ENCODE assay signal across 1 cellular context in the genomic region with DNA sequence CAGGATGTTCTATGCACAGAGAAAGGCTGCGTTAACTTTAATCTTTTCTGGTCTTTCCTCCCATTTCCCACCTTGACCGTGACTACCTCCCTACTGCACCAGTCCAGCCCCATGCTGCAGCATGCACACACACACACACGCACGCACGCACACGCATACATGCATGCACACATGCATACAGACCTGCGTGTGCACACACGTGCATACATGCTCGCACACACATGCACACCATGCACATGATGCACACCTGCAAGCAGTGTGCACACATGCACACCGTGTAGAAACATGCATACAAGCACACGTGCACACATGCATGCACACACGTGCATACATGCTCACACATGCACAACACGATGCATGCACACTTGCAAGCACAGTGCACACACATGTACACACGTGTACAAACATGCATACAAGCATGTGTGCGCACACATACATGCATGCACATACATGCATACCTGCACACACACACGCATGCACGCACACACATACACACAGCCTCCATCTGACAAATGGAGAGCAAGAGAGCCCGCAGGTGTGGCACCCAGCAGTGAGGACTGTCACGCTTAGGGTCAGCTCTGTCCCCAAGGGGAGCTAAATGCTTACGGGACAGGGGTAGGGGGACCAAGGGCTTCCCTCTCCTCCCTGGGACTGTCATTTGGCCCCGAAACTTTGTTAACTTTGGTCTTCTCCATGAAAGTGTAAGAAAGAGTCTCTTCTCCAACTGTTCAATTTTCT.
TF ChIP-seq lines count a peak whose summit lies in the region.

No MANE protein-coding gene starts in this region.

TF ChIP-seq in HepG2, 621 proteins besides CTCF, POLR2A, EP300 and RAD21 (continued from another document and continues in another):
- no peak for TF ChIP-seq HNF4G (IDR thresholded peaks at IDR 0.05; ENCODE audit: borderline replicate concordance, low read depth, low read length)
- TF ChIP-seq HNF4G (CRISPR knock-in tag; IDR thresholded peaks at IDR 0.05; ENCODE audit: borderline replicate concordance, low read depth) = no peak
- no peak for TF ChIP-seq ZNF703 (CRISPR knock-in tag; IDR thresholded peaks at IDR 0.05; ENCODE audit: borderline replicate concordance)
- no peak for TF ChIP-seq ZBTB1 (CRISPR knock-in tag; IDR thresholded peaks at IDR 0.05; ENCODE audit: borderline replicate concordance)
- no peak for TF ChIP-seq MED8 (CRISPR knock-in tag; IDR thresholded peaks at IDR 0.05; ENCODE audit: insufficient replicate concordance)
- TF ChIP-seq, protein P1, sequence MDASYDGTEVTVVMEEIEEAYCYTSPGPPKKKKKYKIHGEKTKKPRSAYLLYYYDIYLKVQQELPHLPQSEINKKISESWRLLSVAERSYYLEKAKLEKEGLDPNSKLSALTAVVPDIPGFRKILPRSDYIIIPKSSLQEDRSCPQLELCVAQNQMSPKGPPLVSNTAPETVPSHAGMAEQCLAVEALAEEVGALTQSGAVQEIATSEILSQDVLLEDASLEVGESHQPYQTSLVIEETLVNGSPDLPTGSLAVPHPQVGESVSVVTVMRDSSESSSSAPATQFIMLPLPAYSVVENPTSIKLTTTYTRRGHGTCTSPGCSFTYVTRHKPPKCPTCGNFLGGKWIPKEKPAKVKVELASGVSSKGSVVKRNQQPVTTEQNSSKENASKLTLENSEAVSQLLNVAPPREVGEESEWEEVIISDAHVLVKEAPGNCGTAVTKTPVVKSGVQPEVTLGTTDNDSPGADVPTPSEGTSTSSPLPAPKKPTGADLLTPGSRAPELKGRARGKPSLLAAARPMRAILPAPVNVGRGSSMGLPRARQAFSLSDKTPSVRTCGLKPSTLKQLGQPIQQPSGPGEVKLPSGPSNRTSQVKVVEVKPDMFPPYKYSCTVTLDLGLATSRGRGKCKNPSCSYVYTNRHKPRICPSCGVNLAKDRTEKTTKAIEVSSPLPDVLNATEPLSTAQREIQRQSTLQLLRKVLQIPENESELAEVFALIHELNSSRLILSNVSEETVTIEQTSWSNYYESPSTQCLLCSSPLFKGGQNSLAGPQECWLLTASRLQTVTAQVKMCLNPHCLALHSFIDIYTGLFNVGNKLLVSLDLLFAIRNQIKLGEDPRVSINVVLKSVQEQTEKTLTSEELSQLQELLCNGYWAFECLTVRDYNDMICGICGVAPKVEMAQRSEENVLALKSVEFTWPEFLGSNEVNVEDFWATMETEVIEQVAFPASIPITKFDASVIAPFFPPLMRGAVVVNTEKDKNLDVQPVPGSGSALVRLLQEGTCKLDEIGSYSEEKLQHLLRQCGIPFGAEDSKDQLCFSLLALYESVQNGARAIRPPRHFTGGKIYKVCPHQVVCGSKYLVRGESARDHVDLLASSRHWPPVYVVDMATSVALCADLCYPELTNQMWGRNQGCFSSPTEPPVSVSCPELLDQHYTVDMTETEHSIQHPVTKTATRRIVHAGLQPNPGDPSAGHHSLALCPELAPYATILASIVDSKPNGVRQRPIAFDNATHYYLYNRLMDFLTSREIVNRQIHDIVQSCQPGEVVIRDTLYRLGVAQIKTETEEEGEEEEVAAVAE (CRISPR knock-in tag; IDR thresholded peaks at IDR 0.05; ENCODE audit: borderline replicate concordance) = no peak
- no peak for TF ChIP-seq ZNF383 (CRISPR knock-in tag; IDR thresholded peaks at IDR 0.05; ENCODE audit: borderline replicate concordance)
- TF ChIP-seq SSRP1 (CRISPR knock-in tag; IDR thresholded peaks at IDR 0.05) = 0 out of 2 replicates have a peak, but pooled peaks have one; percentile 28
- TF ChIP-seq, protein P2, sequence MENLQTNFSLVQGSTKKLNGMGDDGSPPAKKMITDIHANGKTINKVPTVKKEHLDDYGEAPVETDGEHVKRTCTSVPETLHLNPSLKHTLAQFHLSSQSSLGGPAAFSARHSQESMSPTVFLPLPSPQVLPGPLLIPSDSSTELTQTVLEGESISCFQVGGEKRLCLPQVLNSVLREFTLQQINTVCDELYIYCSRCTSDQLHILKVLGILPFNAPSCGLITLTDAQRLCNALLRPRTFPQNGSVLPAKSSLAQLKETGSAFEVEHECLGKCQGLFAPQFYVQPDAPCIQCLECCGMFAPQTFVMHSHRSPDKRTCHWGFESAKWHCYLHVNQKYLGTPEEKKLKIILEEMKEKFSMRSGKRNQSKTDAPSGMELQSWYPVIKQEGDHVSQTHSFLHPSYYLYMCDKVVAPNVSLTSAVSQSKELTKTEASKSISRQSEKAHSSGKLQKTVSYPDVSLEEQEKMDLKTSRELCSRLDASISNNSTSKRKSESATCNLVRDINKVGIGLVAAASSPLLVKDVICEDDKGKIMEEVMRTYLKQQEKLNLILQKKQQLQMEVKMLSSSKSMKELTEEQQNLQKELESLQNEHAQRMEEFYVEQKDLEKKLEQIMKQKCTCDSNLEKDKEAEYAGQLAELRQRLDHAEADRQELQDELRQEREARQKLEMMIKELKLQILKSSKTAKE (CRISPR knock-in tag; IDR thresholded peaks at IDR 0.05; ENCODE audit: borderline replicate concordance) = peak; percentile 37; the same call in 1 of the 2 replicates
- no peak for TF ChIP-seq POLR2AphosphoS5 (IDR thresholded peaks at IDR 0.05; ENCODE audit: low read depth, low read length)
- no peak for TF ChIP-seq MTA1 (CRISPR knock-in tag; IDR thresholded peaks at IDR 0.05; ENCODE audit: borderline replicate concordance)
- no peak for TF ChIP-seq ZNF589 (CRISPR knock-in tag; conservative IDR thresholded peaks at IDR 0.05)
- no peak for TF ChIP-seq ZNF547 (CRISPR knock-in tag; IDR thresholded peaks at IDR 0.05)
- no peak for TF ChIP-seq ZNF335 (CRISPR knock-in tag; IDR thresholded peaks at IDR 0.05)
- TF ChIP-seq HNRNPLL (IDR thresholded peaks at IDR 0.05; ENCODE audit: low read depth, low read length, poor library complexity, severe bottlenecking) = peak; percentile 86
- no peak for TF ChIP-seq ZNF775 (CRISPR knock-in tag; IDR thresholded peaks at IDR 0.05; ENCODE audit: borderline replicate concordance)
- TF ChIP-seq, protein P3, sequence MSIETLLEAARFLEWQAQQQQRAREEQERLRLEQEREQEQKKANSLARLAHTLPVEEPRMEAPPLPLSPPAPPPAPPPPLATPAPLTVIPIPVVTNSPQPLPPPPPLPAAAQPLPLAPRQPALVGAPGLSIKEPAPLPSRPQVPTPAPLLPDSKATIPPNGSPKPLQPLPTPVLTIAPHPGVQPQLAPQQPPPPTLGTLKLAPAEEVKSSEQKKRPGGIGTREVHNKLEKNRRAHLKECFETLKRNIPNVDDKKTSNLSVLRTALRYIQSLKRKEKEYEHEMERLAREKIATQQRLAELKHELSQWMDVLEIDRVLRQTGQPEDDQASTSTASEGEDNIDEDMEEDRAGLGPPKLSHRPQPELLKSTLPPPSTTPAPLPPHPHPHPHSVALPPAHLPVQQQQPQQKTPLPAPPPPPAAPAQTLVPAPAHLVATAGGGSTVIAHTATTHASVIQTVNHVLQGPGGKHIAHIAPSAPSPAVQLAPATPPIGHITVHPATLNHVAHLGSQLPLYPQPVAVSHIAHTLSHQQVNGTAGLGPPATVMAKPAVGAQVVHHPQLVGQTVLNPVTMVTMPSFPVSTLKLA (IDR thresholded peaks at IDR 0.05) = peak; percentile 88
- TF ChIP-seq, protein P4, sequence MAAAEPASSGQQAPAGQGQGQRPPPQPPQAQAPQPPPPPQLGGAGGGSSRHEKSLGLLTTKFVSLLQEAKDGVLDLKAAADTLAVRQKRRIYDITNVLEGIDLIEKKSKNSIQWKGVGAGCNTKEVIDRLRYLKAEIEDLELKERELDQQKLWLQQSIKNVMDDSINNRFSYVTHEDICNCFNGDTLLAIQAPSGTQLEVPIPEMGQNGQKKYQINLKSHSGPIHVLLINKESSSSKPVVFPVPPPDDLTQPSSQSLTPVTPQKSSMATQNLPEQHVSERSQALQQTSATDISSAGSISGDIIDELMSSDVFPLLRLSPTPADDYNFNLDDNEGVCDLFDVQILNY (CRISPR knock-in tag; conservative IDR thresholded peaks at IDR 0.05) = no peak
- TF ChIP-seq AGO2 (optimal IDR thresholded peaks at IDR 0.05; ENCODE audit: low read depth, low read length) = peak; percentile 20
- TF ChIP-seq ZFX (CRISPR knock-in tag; IDR thresholded peaks at IDR 0.05; ENCODE audit: low read depth) = no peak
- TF ChIP-seq ZNF121 (CRISPR knock-in tag; IDR thresholded peaks at IDR 0.05) = no peak
- TF ChIP-seq SATB2 (CRISPR knock-in tag; IDR thresholded peaks at IDR 0.05) = no peak
- TF ChIP-seq ZNF850 (CRISPR knock-in tag; conservative IDR thresholded peaks at IDR 0.05) = no peak
- no peak for TF ChIP-seq SP2 (CRISPR knock-in tag; IDR thresholded peaks at IDR 0.05)
- TF ChIP-seq ZNF678 (CRISPR knock-in tag; IDR thresholded peaks at IDR 0.05) = no peak
- TF ChIP-seq ARHGAP35 (CRISPR knock-in tag; IDR thresholded peaks at IDR 0.05; ENCODE audit: borderline replicate concordance) = no peak
- TF ChIP-seq ZNF552 (CRISPR knock-in tag; IDR thresholded peaks at IDR 0.05; ENCODE audit: borderline replicate concordance) = no peak
- TF ChIP-seq ZNF567 (CRISPR knock-in tag; IDR thresholded peaks at IDR 0.05; ENCODE audit: borderline replicate concordance) = no peak
- TF ChIP-seq ZNF432 (CRISPR knock-in tag; IDR thresholded peaks at IDR 0.05; ENCODE audit: borderline replicate concordance) = no peak
- TF ChIP-seq HNF4A (CRISPR knock-in tag; IDR thresholded peaks at IDR 0.05) = no peak
- no peak for TF ChIP-seq ZNF468 (CRISPR knock-in tag; IDR thresholded peaks at IDR 0.05)
- no peak for TF ChIP-seq SALL2 (CRISPR knock-in tag; IDR thresholded peaks at IDR 0.05)
- TF ChIP-seq, protein P5, sequence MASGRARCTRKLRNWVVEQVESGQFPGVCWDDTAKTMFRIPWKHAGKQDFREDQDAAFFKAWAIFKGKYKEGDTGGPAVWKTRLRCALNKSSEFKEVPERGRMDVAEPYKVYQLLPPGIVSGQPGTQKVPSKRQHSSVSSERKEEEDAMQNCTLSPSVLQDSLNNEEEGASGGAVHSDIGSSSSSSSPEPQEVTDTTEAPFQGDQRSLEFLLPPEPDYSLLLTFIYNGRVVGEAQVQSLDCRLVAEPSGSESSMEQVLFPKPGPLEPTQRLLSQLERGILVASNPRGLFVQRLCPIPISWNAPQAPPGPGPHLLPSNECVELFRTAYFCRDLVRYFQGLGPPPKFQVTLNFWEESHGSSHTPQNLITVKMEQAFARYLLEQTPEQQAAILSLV (CRISPR knock-in tag; IDR thresholded peaks at IDR 0.05; ENCODE audit: borderline replicate concordance) = no peak
- no peak for TF ChIP-seq KDM6A (CRISPR knock-in tag; IDR thresholded peaks at IDR 0.05; ENCODE audit: low read depth)
- no peak for TF ChIP-seq ZNF619 (CRISPR knock-in tag; IDR thresholded peaks at IDR 0.05)
- TF ChIP-seq ZNF777 (CRISPR knock-in tag; IDR thresholded peaks at IDR 0.05) = no peak
- TF ChIP-seq, protein P6, sequence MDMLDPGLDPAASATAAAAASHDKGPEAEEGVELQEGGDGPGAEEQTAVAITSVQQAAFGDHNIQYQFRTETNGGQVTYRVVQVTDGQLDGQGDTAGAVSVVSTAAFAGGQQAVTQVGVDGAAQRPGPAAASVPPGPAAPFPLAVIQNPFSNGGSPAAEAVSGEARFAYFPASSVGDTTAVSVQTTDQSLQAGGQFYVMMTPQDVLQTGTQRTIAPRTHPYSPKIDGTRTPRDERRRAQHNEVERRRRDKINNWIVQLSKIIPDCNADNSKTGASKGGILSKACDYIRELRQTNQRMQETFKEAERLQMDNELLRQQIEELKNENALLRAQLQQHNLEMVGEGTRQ (IDR thresholded peaks at IDR 0.05; ENCODE audit: low read depth, low read length) = no peak
- TF ChIP-seq, protein P6 (CRISPR knock-in tag; IDR thresholded peaks at IDR 0.05; ENCODE audit: borderline replicate concordance) = no peak
- no peak for TF ChIP-seq ZNF704 (CRISPR knock-in tag; IDR thresholded peaks at IDR 0.05; ENCODE audit: borderline replicate concordance)
- no peak for TF ChIP-seq MATR3 (CRISPR knock-in tag; IDR thresholded peaks at IDR 0.05)
- TF ChIP-seq PHF5A (CRISPR knock-in tag; IDR thresholded peaks at IDR 0.05; ENCODE audit: low read depth, unreplicated experiment) = no peak
- TF ChIP-seq BATF2 (CRISPR knock-in tag; IDR thresholded peaks at IDR 0.05) = 0 out of 2 replicates have a peak, but pooled peaks have one; percentile 63
- TF ChIP-seq GABPB1 (CRISPR knock-in tag; IDR thresholded peaks at IDR 0.05) = no peak
- TF ChIP-seq ATF7-NPFF (CRISPR knock-in tag; IDR thresholded peaks at IDR 0.05; ENCODE audit: low read depth) = no peak
- no peak for TF ChIP-seq ZSCAN21 (CRISPR knock-in tag; IDR thresholded peaks at IDR 0.05; ENCODE audit: borderline replicate concordance)
- TF ChIP-seq ZNF614 (CRISPR knock-in tag; IDR thresholded peaks at IDR 0.05; ENCODE audit: borderline replicate concordance) = no peak
- TF ChIP-seq, protein P7, sequence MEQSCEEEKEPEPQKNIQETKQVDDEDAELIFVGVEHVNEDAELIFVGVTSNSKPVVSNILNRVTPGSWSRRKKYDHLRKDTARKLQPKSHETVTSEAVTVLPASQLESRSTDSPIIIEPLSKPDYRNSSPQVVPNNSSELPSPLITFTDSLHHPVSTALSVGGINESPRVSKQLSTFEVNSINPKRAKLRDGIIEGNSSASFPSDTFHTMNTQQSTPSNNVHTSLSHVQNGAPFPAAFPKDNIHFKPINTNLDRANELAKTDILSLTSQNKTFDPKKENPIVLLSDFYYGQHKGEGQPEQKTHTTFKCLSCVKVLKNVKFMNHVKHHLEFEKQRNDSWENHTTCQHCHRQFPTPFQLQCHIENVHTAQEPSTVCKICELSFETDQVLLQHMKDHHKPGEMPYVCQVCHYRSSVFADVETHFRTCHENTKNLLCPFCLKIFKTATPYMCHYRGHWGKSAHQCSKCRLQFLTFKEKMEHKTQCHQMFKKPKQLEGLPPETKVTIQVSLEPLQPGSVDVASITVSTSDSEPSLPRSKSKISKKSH (CRISPR knock-in tag; IDR thresholded peaks at IDR 0.05; ENCODE audit: borderline replicate concordance) = peak; percentile 56; the same call in 1 of the 2 replicates
- TF ChIP-seq ZNF878 (CRISPR knock-in tag; IDR thresholded peaks at IDR 0.05) = no peak
- TF ChIP-seq ZNF781 (CRISPR knock-in tag; IDR thresholded peaks at IDR 0.05; ENCODE audit: borderline replicate concordance, not compliant biosample characterization) = no peak
